In genomic region chr12:29930503-29930902, GRCh38 we compare ENCODE assay signal across 34 cellular contexts.
"Had no signal": no experiment of that assay in that cellular context is flagged by ENCODE, and none has a peak within 500 bp of the region (broad histone marks: within the 10 kb centered on the region; RNA-seq: fewer than 3 reads in every experiment).

No MANE protein-coding gene starts in this region.

- H3K27me3 ChIP-seq: MG63 had no signal

- H3K36me3 ChIP-seq: MG63 had no signal

- H3K9ac ChIP-seq: KMS-11 had no signal

- DNase-seq: Karpas-422, Kasumi-1, MG63, MM.1S, MV-4-11, NCI-H1048, NCI-H1092, NCI-H1092 treated with DMSO at 0.1 percent for 48 hours, NCI-H1105, NCI-H1105 treated with DMSO at 0.1 percent for 48 hours, NCI-H1417, NCI-H1417 treated with DMSO at 0.1 percent for 48 hours, NCI-H1436, NCI-H1436 treated with DMSO at 0.1 percent for 48 hours, NCI-H146, NCI-H1694, NCI-H1694 treated with DMSO at 0.1 percent for 48 hours, NCI-H187, NCI-H187 treated with DMSO at 0.1 percent for 48 hours, NCI-H1930, NCI-H2029, NCI-H2029 treated with DMSO at 0.1 percent for 48 hours, NCI-H2081, NCI-H2081 treated with DMSO at 0.1 percent for 48 hours, NCI-H2107, NCI-H2171, NCI-H2171 treated with DMSO at 0.1 percent for 48 hours, NCI-H2227 treated with DMSO at 0.1 percent for 48 hours, NCI-H226, NCI-H345, NCI-H446, NCI-H446 treated with DMSO at 0.1 percent for 48 hours, NCI-H510A had no signal

- H3K27ac ChIP-seq: KMS-11 had no signal

- H3K9me3 ChIP-seq: MG63 had no signal

- H3K4me3 ChIP-seq: MG63 had no signal

- H3K4me2 ChIP-seq: KMS-11 had no signal
